Comparison of ENCODE assay signal across 8 cellular contexts in the genomic region with DNA sequence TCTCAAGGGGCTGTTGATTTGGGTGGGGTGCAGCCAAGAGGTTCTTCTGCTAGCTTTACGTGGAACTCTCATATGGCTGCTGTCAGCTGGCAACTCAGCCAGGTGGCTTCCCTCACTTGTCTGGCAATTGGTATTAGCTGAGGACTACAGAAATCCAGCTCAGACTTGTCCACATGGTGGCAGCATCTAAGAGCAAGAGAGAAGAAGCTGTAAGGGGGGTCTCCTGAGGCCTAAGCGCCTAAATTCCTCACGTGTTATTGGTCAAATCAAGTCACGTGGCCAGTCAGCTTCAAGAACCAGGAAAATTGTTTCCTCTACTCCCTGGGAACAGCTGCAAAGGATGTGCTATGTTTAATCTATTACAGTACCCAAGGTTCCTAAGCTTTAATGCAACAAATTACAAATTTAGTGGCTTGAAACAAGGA. TPM values are rescaled to one million over a fixed set of nuclear protein-coding genes. Genes with fewer than 3 reads are reported as not detected.
DNase-seq lines count a peak whose midpoint lies in the region; ATAC-seq and TF ChIP-seq lines count a peak whose summit lies in the region.

No MANE protein-coding gene starts in this region.

- H3K4me1 Mint-ChIP-seq in WTC11 = peaks cover 21% of the 10 kb centered on the region
- H3K4me1 Mint-ChIP-seq in T-helper 2 cell treated with Interferon-gamma antibody and Interleukin-4, amounts not matched to agents 5 μg/mL and 100 μg/mL, for 36 hours (ENCODE audit: low read depth) = peaks cover 15% of the 10 kb centered on the region

- H3K4me3 ChIP-seq in skeletal muscle cell (ENCODE audit: low read depth, low read length) = no peak overlapping the region

- POLR2A ChIA-PET in WTC11 (lab: Charles Lee) = interaction anchor here (1.0 to 1.2 kb wide), 2 partner anchors 19 to 33 kb away, joined by 4 to 9 read pairs; partner anchors contain the start of gene EIF2D

- H3K9me3 Mint-ChIP-seq in WTC11 = peaks cover 4% of the 10 kb centered on the region; the same call in 1 of the 2 replicates
- no peaks in the 10 kb centered on the region for H3K9me3 Mint-ChIP-seq in T-helper 2 cell treated with Interferon-gamma antibody and Interleukin-4, amounts not matched to agents 5 μg/mL and 100 μg/mL, for 36 hours

- peaks cover 3% of the 10 kb centered on the region; the same call in 1 of the 2 replicates for H3K27me3 Mint-ChIP-seq in WTC11 (ENCODE audit: low read depth)
- H3K27me3 Mint-ChIP-seq in T-helper 2 cell treated with Interferon-gamma antibody and Interleukin-4, amounts not matched to agents 5 μg/mL and 100 μg/mL, for 36 hours (ENCODE audit: low read depth) = peaks cover 21% of the 10 kb centered on the region

- peak; percentile 23; the same call in 1 of the 2 replicates for TF ChIP-seq CTCF in WTC11 (IDR thresholded peaks at IDR 0.05)

- no peak overlapping the region for H3K27ac Mint-ChIP-seq in WTC11
- H3K27ac Mint-ChIP-seq in T-helper 2 cell treated with Interferon-gamma antibody and Interleukin-4, amounts not matched to agents 5 μg/mL and 100 μg/mL, for 36 hours = no peak overlapping the region

- no peaks in the 10 kb centered on the region for H3K36me3 Mint-ChIP-seq in WTC11
- H3K36me3 Mint-ChIP-seq in T-helper 2 cell treated with Interferon-gamma antibody and Interleukin-4, amounts not matched to agents 5 μg/mL and 100 μg/mL, for 36 hours (ENCODE audit: low read depth) = no peaks in the 10 kb centered on the region

- peak; percentile 61 for ATAC-seq in WTC11
- peak; percentile 47 for ATAC-seq in Right ventricle myocardium superior (ENCODE audit: poor library complexity)
- ATAC-seq in GM19452 (IDR thresholded peaks at IDR 0.05; ENCODE audit: unreplicated experiment) = no peak

- CTCF ChIA-PET in WTC11 (lab: Charles Lee) = interaction anchor here (0.5 to 13.9 kb wide), 49 partner anchors 10 to 401 kb away, joined by 3 to 659 read pairs (median 5); partner anchors contain the start of genes C1orf116, EIF2D, MAPKAPK2 and RASSF5

- no peak overlapping the region for H3K4me3 Mint-ChIP-seq in WTC11
- no peak overlapping the region for H3K4me3 Mint-ChIP-seq in T-helper 2 cell treated with Interferon-gamma antibody and Interleukin-4, amounts not matched to agents 5 μg/mL and 100 μg/mL, for 36 hours

- DNase-seq in COLO829 (ENCODE audit: low spot score) (peak; percentile 90), HCEC 1CT (peak; percentile 98), NCI-H226 (peak; percentile 72), WTC11 (ENCODE audit: low spot score) (peak; percentile 72), Right ventricle myocardium superior (peak; percentile 65), skeletal muscle cell (ENCODE audit: low read depth) (peak; percentile 80)
- DNase-seq in T-helper 2 cell treated with Interferon-gamma antibody and Interleukin-4, amounts not matched to agents 5 μg/mL and 100 μg/mL, for 36 hours (ENCODE audit: low spot score) = no peak

- intact Hi-C loops in Right ventricle myocardium superior (cut with DNase I) = loop anchor here (5.0 to 10.0 kb wide), 3 partner anchors 36 to 281 kb away; no protein-coding TSS in a partner anchor

TF ChIP-seq in WTC11, 78 proteins besides CTCF, POLR2A, EP300 and RAD21 (continues in another document):
- TF ChIP-seq CREM (CRISPR knock-in tag; IDR thresholded peaks at IDR 0.05) = no peak
- TF ChIP-seq, protein P1, sequence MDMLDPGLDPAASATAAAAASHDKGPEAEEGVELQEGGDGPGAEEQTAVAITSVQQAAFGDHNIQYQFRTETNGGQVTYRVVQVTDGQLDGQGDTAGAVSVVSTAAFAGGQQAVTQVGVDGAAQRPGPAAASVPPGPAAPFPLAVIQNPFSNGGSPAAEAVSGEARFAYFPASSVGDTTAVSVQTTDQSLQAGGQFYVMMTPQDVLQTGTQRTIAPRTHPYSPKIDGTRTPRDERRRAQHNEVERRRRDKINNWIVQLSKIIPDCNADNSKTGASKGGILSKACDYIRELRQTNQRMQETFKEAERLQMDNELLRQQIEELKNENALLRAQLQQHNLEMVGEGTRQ (CRISPR knock-in tag; IDR thresholded peaks at IDR 0.05) = peak; percentile 95
- no peak for TF ChIP-seq ERG (CRISPR knock-in tag; IDR thresholded peaks at IDR 0.05)
- TF ChIP-seq, protein P2, sequence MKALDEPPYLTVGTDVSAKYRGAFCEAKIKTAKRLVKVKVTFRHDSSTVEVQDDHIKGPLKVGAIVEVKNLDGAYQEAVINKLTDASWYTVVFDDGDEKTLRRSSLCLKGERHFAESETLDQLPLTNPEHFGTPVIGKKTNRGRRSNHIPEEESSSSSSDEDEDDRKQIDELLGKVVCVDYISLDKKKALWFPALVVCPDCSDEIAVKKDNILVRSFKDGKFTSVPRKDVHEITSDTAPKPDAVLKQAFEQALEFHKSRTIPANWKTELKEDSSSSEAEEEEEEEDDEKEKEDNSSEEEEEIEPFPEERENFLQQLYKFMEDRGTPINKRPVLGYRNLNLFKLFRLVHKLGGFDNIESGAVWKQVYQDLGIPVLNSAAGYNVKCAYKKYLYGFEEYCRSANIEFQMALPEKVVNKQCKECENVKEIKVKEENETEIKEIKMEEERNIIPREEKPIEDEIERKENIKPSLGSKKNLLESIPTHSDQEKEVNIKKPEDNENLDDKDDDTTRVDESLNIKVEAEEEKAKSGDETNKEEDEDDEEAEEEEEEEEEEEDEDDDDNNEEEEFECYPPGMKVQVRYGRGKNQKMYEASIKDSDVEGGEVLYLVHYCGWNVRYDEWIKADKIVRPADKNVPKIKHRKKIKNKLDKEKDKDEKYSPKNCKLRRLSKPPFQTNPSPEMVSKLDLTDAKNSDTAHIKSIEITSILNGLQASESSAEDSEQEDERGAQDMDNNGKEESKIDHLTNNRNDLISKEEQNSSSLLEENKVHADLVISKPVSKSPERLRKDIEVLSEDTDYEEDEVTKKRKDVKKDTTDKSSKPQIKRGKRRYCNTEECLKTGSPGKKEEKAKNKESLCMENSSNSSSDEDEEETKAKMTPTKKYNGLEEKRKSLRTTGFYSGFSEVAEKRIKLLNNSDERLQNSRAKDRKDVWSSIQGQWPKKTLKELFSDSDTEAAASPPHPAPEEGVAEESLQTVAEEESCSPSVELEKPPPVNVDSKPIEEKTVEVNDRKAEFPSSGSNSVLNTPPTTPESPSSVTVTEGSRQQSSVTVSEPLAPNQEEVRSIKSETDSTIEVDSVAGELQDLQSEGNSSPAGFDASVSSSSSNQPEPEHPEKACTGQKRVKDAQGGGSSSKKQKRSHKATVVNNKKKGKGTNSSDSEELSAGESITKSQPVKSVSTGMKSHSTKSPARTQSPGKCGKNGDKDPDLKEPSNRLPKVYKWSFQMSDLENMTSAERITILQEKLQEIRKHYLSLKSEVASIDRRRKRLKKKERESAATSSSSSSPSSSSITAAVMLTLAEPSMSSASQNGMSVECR (CRISPR knock-in tag; IDR thresholded peaks at IDR 0.05; ENCODE audit: borderline replicate concordance) = no peak
- TF ChIP-seq, protein P3, sequence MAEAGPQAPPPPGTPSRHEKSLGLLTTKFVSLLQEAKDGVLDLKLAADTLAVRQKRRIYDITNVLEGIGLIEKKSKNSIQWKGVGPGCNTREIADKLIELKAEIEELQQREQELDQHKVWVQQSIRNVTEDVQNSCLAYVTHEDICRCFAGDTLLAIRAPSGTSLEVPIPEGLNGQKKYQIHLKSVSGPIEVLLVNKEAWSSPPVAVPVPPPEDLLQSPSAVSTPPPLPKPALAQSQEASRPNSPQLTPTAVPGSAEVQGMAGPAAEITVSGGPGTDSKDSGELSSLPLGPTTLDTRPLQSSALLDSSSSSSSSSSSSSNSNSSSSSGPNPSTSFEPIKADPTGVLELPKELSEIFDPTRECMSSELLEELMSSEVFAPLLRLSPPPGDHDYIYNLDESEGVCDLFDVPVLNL (CRISPR knock-in tag; IDR thresholded peaks at IDR 0.05; ENCODE audit: borderline replicate concordance, low read depth) = no peak
- no peak for TF ChIP-seq HMGXB4 (CRISPR knock-in tag; IDR thresholded peaks at IDR 0.05)
- no peak for TF ChIP-seq PRRX2 (CRISPR knock-in tag; IDR thresholded peaks at IDR 0.05)
- TF ChIP-seq USF1 (CRISPR knock-in tag; IDR thresholded peaks at IDR 0.05) = peak; percentile 93
- no peak for TF ChIP-seq RORB (CRISPR knock-in tag; IDR thresholded peaks at IDR 0.05)

RNA-seq across cellular contexts. Expression of gene DYRK3, which starts 4.2 kb away (rescaled TPM):
- total RNA-seq in WTC11 (2021) (6.7 to 7.8 TPM (median 6.7 TPM) in 3 replicates), Right ventricle myocardium superior (23.6 TPM)

RNA-seq across cellular contexts. Expression of gene EIF2D, which starts 18.8 kb away (rescaled TPM):
- 35.7 to 36.8 TPM (median 35.9 TPM) in 3 replicates for total RNA-seq in WTC11 (2021)
- 24.9 TPM for total RNA-seq in Right ventricle myocardium superior

RNA-seq across cellular contexts. Expression of gene MAPKAPK2, which starts 53.6 kb away (rescaled TPM):
- total RNA-seq in WTC11 (2021) (46.4 to 54.9 TPM (median 48.9 TPM) in 3 replicates), Right ventricle myocardium superior (200 TPM)
